In the genomic region with DNA sequence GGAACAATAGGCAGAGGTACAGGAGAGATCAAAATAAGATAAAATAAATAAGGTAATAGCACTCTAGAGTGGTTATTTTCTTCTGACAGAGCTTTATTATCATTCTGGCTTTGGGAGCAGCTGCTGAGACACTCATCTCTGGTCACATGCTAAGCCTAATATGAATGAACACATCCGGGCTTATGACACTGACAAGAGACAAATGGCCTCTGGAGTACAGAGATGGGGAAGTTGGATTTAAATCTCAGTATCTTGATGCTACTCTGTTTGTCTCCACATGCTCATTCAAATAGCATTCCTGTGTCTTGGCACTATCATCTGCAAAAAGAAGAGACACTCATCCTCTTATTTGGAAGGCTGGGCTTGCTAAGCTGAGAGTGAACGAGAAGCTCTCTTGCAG, we compare ENCODE assay signal across 2 cellular contexts.
TF ChIP-seq lines count a peak whose summit lies in the region.

No MANE protein-coding gene starts in this region.

TF ChIP-seq in GM12878, 131 proteins besides CTCF, POLR2A, EP300 and RAD21:
- TF ChIP-seq NFIC (IDR thresholded peaks at IDR 0.05; ENCODE audit: low read depth, low read length) (no peak), MXI1 (IDR thresholded peaks at IDR 0.05; ENCODE audit: low read depth, low read length) (no peak), EZH2 (IDR thresholded peaks at IDR 0.05; ENCODE audit: borderline replicate concordance, control insufficient read depth, low read depth, low read length) (no peak), MTA3 (IDR thresholded peaks at IDR 0.05; ENCODE audit: borderline replicate concordance, low read length) (no peak), SPI1 (IDR thresholded peaks at IDR 0.05; ENCODE audit: borderline replicate concordance, insufficient read depth, low read depth, low read length) (no peak), RELA (IDR thresholded peaks at IDR 0.05; ENCODE audit: borderline replicate concordance, partially characterized antibody) (no peak), ZNF217 (IDR thresholded peaks at IDR 0.05) (no peak)
- TF ChIP-seq, protein P1, sequence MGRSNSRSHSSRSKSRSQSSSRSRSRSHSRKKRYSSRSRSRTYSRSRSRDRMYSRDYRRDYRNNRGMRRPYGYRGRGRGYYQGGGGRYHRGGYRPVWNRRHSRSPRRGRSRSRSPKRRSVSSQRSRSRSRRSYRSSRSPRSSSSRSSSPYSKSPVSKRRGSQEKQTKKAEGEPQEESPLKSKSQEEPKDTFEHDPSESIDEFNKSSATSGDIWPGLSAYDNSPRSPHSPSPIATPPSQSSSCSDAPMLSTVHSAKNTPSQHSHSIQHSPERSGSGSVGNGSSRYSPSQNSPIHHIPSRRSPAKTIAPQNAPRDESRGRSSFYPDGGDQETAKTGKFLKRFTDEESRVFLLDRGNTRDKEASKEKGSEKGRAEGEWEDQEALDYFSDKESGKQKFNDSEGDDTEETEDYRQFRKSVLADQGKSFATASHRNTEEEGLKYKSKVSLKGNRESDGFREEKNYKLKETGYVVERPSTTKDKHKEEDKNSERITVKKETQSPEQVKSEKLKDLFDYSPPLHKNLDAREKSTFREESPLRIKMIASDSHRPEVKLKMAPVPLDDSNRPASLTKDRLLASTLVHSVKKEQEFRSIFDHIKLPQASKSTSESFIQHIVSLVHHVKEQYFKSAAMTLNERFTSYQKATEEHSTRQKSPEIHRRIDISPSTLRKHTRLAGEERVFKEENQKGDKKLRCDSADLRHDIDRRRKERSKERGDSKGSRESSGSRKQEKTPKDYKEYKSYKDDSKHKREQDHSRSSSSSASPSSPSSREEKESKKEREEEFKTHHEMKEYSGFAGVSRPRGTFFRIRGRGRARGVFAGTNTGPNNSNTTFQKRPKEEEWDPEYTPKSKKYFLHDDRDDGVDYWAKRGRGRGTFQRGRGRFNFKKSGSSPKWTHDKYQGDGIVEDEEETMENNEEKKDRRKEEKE (IDR thresholded peaks at IDR 0.05): no peak
- TF ChIP-seq, protein P2, sequence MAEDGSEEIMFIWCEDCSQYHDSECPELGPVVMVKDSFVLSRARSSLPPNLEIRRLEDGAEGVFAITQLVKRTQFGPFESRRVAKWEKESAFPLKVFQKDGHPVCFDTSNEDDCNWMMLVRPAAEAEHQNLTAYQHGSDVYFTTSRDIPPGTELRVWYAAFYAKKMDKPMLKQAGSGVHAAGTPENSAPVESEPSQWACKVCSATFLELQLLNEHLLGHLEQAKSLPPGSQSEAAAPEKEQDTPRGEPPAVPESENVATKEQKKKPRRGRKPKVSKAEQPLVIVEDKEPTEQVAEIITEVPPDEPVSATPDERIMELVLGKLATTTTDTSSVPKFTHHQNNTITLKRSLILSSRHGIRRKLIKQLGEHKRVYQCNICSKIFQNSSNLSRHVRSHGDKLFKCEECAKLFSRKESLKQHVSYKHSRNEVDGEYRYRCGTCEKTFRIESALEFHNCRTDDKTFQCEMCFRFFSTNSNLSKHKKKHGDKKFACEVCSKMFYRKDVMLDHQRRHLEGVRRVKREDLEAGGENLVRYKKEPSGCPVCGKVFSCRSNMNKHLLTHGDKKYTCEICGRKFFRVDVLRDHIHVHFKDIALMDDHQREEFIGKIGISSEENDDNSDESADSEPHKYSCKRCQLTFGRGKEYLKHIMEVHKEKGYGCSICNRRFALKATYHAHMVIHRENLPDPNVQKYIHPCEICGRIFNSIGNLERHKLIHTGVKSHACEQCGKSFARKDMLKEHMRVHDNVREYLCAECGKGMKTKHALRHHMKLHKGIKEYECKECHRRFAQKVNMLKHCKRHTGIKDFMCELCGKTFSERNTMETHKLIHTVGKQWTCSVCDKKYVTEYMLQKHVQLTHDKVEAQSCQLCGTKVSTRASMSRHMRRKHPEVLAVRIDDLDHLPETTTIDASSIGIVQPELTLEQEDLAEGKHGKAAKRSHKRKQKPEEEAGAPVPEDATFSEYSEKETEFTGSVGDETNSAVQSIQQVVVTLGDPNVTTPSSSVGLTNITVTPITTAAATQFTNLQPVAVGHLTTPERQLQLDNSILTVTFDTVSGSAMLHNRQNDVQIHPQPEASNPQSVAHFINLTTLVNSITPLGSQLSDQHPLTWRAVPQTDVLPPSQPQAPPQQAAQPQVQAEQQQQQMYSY (CRISPR knock-in tag; IDR thresholded peaks at IDR 0.05): no peak
TF ChIP-seq in GM12878: peak in this region for 0.

TF ChIP-seq in WTC11, 78 proteins besides CTCF, POLR2A, EP300 and RAD21:
- TF ChIP-seq FOXJ3 (CRISPR knock-in tag; IDR thresholded peaks at IDR 0.05; ENCODE audit: borderline replicate concordance) (no peak), GRHL2 (CRISPR knock-in tag; IDR thresholded peaks at IDR 0.05; ENCODE audit: insufficient replicate concordance, severe bottlenecking) (no peak), GTF2I (CRISPR knock-in tag; conservative IDR thresholded peaks at IDR 0.05) (no peak), ZBTB21 (CRISPR knock-in tag; IDR thresholded peaks at IDR 0.05; ENCODE audit: borderline replicate concordance) (no peak), CBFB (CRISPR knock-in tag; IDR thresholded peaks at IDR 0.05; ENCODE audit: low read depth) (no peak), NR2C2 (CRISPR knock-in tag; IDR thresholded peaks at IDR 0.05) (no peak), TEAD1 (CRISPR knock-in tag; IDR thresholded peaks at IDR 0.05) (no peak), ZNF263 (CRISPR knock-in tag; IDR thresholded peaks at IDR 0.05; ENCODE audit: low read depth) (no peak), HMGA2 (CRISPR knock-in tag; IDR thresholded peaks at IDR 0.05) (no peak)
- TF ChIP-seq, protein P3, sequence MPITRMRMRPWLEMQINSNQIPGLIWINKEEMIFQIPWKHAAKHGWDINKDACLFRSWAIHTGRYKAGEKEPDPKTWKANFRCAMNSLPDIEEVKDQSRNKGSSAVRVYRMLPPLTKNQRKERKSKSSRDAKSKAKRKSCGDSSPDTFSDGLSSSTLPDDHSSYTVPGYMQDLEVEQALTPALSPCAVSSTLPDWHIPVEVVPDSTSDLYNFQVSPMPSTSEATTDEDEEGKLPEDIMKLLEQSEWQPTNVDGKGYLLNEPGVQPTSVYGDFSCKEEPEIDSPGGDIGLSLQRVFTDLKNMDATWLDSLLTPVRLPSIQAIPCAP (CRISPR knock-in tag; IDR thresholded peaks at IDR 0.05): no peak
- TF ChIP-seq, protein P4, sequence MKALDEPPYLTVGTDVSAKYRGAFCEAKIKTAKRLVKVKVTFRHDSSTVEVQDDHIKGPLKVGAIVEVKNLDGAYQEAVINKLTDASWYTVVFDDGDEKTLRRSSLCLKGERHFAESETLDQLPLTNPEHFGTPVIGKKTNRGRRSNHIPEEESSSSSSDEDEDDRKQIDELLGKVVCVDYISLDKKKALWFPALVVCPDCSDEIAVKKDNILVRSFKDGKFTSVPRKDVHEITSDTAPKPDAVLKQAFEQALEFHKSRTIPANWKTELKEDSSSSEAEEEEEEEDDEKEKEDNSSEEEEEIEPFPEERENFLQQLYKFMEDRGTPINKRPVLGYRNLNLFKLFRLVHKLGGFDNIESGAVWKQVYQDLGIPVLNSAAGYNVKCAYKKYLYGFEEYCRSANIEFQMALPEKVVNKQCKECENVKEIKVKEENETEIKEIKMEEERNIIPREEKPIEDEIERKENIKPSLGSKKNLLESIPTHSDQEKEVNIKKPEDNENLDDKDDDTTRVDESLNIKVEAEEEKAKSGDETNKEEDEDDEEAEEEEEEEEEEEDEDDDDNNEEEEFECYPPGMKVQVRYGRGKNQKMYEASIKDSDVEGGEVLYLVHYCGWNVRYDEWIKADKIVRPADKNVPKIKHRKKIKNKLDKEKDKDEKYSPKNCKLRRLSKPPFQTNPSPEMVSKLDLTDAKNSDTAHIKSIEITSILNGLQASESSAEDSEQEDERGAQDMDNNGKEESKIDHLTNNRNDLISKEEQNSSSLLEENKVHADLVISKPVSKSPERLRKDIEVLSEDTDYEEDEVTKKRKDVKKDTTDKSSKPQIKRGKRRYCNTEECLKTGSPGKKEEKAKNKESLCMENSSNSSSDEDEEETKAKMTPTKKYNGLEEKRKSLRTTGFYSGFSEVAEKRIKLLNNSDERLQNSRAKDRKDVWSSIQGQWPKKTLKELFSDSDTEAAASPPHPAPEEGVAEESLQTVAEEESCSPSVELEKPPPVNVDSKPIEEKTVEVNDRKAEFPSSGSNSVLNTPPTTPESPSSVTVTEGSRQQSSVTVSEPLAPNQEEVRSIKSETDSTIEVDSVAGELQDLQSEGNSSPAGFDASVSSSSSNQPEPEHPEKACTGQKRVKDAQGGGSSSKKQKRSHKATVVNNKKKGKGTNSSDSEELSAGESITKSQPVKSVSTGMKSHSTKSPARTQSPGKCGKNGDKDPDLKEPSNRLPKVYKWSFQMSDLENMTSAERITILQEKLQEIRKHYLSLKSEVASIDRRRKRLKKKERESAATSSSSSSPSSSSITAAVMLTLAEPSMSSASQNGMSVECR (CRISPR knock-in tag; IDR thresholded peaks at IDR 0.05; ENCODE audit: borderline replicate concordance): no peak
- TF ChIP-seq, protein P5, sequence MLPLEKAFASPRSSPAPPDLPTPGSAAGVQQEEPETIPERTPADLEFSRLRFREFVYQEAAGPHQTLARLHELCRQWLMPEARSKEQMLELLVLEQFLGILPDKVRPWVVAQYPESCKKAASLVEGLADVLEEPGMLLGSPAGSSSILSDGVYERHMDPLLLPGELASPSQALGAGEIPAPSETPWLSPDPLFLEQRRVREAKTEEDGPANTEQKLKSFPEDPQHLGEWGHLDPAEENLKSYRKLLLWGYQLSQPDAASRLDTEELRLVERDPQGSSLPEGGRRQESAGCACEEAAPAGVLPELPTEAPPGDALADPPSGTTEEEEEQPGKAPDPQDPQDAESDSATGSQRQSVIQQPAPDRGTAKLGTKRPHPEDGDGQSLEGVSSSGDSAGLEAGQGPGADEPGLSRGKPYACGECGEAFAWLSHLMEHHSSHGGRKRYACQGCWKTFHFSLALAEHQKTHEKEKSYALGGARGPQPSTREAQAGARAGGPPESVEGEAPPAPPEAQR (CRISPR knock-in tag; IDR thresholded peaks at IDR 0.05): no peak
- TF ChIP-seq, protein P6, sequence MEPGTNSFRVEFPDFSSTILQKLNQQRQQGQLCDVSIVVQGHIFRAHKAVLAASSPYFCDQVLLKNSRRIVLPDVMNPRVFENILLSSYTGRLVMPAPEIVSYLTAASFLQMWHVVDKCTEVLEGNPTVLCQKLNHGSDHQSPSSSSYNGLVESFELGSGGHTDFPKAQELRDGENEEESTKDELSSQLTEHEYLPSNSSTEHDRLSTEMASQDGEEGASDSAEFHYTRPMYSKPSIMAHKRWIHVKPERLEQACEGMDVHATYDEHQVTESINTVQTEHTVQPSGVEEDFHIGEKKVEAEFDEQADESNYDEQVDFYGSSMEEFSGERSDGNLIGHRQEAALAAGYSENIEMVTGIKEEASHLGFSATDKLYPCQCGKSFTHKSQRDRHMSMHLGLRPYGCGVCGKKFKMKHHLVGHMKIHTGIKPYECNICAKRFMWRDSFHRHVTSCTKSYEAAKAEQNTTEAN (CRISPR knock-in tag; IDR thresholded peaks at IDR 0.05): no peak
- TF ChIP-seq, protein P7, sequence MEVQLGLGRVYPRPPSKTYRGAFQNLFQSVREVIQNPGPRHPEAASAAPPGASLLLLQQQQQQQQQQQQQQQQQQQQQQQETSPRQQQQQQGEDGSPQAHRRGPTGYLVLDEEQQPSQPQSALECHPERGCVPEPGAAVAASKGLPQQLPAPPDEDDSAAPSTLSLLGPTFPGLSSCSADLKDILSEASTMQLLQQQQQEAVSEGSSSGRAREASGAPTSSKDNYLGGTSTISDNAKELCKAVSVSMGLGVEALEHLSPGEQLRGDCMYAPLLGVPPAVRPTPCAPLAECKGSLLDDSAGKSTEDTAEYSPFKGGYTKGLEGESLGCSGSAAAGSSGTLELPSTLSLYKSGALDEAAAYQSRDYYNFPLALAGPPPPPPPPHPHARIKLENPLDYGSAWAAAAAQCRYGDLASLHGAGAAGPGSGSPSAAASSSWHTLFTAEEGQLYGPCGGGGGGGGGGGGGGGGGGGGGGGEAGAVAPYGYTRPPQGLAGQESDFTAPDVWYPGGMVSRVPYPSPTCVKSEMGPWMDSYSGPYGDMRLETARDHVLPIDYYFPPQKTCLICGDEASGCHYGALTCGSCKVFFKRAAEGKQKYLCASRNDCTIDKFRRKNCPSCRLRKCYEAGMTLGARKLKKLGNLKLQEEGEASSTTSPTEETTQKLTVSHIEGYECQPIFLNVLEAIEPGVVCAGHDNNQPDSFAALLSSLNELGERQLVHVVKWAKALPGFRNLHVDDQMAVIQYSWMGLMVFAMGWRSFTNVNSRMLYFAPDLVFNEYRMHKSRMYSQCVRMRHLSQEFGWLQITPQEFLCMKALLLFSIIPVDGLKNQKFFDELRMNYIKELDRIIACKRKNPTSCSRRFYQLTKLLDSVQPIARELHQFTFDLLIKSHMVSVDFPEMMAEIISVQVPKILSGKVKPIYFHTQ (CRISPR knock-in tag; IDR thresholded peaks at IDR 0.05): no peak
- TF ChIP-seq, protein P8, sequence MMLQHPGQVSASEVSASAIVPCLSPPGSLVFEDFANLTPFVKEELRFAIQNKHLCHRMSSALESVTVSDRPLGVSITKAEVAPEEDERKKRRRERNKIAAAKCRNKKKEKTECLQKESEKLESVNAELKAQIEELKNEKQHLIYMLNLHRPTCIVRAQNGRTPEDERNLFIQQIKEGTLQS (CRISPR knock-in tag; conservative IDR thresholded peaks at IDR 0.05): no peak
TF ChIP-seq in WTC11: peak in this region for 0.
